In the genomic region with DNA sequence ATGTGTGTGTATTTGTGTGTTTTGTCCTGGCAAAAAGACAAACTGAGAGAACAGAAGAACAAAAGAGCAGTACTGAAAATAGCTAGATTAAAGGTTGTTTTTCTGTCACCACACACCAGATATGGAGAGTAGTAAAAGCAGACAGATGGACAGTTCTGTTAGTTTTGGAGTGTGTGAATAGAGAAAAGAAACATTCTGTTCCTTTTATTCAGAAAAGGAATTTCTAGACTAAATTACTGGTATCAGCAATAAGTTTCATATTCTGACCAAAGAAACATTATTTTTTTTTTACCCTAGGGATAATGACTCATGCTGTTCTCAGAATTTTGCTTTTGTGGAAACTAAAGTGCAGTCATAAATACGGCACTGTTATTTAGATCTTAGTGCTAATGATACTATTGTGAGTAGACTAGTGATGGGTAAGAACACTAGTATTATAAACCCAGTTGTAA, we compare ENCODE assay signal across 8 cellular contexts. TPM values are rescaled to one million over a fixed set of nuclear protein-coding genes. Genes with fewer than 3 reads are reported as not detected.
DNase-seq lines count a peak whose midpoint lies in the region; ATAC-seq, FAIRE-seq and TF ChIP-seq lines count a peak whose summit lies in the region.

No MANE protein-coding gene starts in this region.

- no peak overlapping the region for H3K27ac Mint-ChIP-seq in stimulated activated effector memory CD8-positive, alpha-beta T cell treated with anti-CD3 and anti-CD28 coated beads, Interleukin-12 subunit alpha, Interleukin-12 subunit beta, amount 100 ng/mL, for 72 hours

- no peak overlapping the region for H2AFZ ChIP-seq in endothelial cell of umbilical vein (ENCODE audit: low read depth, low read length)

- DNase-seq in AG10803 (ENCODE audit: low read depth), result peak; percentile 44
- peak; percentile 77 for DNase-seq in endothelial cell of umbilical vein (ENCODE audit: low read depth, low spot score)
- DNase-seq in stimulated activated effector memory CD8-positive, alpha-beta T cell treated with anti-CD3 and anti-CD28 coated beads, Interleukin-12 subunit alpha, Interleukin-12 subunit beta, amount 100 ng/mL, for 72 hours (ENCODE audit: low spot score in 2 of 2), result no peak
- DNase-seq in stimulated activated CD4-positive, alpha-beta T cell treated with anti-CD3 and anti-CD28 coated beads, Interleukin-2, amount 100 ng/mL, for 24 hours, result no peak
- no peak for DNase-seq in NCI-H748 (lab: John Stamatoyannopoulos, UW; ENCODE audit: unreplicated experiment)
- DNase-seq in urothelium cell line (ENCODE audit: low spot score), result no peak

- H3K9me1 ChIP-seq in endothelial cell of umbilical vein (replicated peaks; ENCODE audit: control insufficient read depth, extremely low read depth, insufficient read depth, low read length), result no peaks in the 10 kb centered on the region

- no peak overlapping the region for H3K4me3 Mint-ChIP-seq in stimulated activated effector memory CD8-positive, alpha-beta T cell treated with anti-CD3 and anti-CD28 coated beads, Interleukin-12 subunit alpha, Interleukin-12 subunit beta, amount 100 ng/mL, for 72 hours

- peaks cover 5% of the 10 kb centered on the region for H4K20me1 ChIP-seq in endothelial cell of umbilical vein (replicated peaks; ENCODE audit: control insufficient read depth, extremely low read depth, insufficient read depth, low read length)

- peaks cover 17% of the 10 kb centered on the region for H3K4me1 ChIP-seq in endothelial cell of umbilical vein (ENCODE audit: control insufficient read depth, extremely low read depth, insufficient read depth, low read length)

- no peak for TF ChIP-seq POLR2A in endothelial cell of umbilical vein (IDR thresholded peaks at IDR 0.05; ENCODE audit: low read depth, low read length)

- TF ChIP-seq CTCF in AG10803 (conservative IDR thresholded peaks at IDR 0.05; ENCODE audit: low read length) (no peak), endothelial cell of umbilical vein (IDR thresholded peaks at IDR 0.05; ENCODE audit: extremely low read depth in 1 of 2, insufficient read depth in 1 of 2, low read depth in 1 of 2, low read length in 2 of 2) (no peak)

- peaks cover 19% of the 10 kb centered on the region for H3K4me1 Mint-ChIP-seq in stimulated activated effector memory CD8-positive, alpha-beta T cell treated with anti-CD3 and anti-CD28 coated beads, Interleukin-12 subunit alpha, Interleukin-12 subunit beta, amount 100 ng/mL, for 72 hours

- H3K27me3 ChIP-seq in endothelial cell of umbilical vein (ENCODE audit: control insufficient read depth in 2 of 2, insufficient read depth in 2 of 2, low read length in 2 of 2), result no peaks in the 10 kb centered on the region

- intact Hi-C loops in endothelial cell of umbilical vein (cut with micrococcal nuclease), result loop anchor here (2.0 kb wide), 1 partner anchor 32 kb away; the partner anchor contains the start of gene PIK3CA

- H3K9me3 ChIP-seq in endothelial cell of umbilical vein (replicated peaks; ENCODE audit: control insufficient read depth, insufficient read depth, low read length), result no peaks in the 10 kb centered on the region

- CTCF ChIA-PET in endothelial cell of umbilical vein (lab: Charles Lee), result interaction anchor here (1.2 to 1.3 kb wide), 2 partner anchors 9 to 15 kb away, joined by 3 read pairs; no protein-coding TSS in a partner anchor

- POLR2A ChIA-PET in endothelial cell of umbilical vein (lab: Charles Lee), result no interaction called here

- ATAC-seq in GM21360 (IDR thresholded peaks at IDR 0.05; ENCODE audit: unreplicated experiment), result peak; percentile 64
- peak; percentile 47 for ATAC-seq in HG03575 (IDR thresholded peaks at IDR 0.05; ENCODE audit: extremely low read depth, insufficient number of reproducible peaks, low FRiP score, unreplicated experiment)
- ATAC-seq in stimulated activated effector memory CD8-positive, alpha-beta T cell treated with anti-CD3 and anti-CD28 coated beads, Interleukin-12 subunit alpha, Interleukin-12 subunit beta, amount 100 ng/mL, for 72 hours, result peak; percentile 95

- H3K36me3 Mint-ChIP-seq in stimulated activated effector memory CD8-positive, alpha-beta T cell treated with anti-CD3 and anti-CD28 coated beads, Interleukin-12 subunit alpha, Interleukin-12 subunit beta, amount 100 ng/mL, for 72 hours, result no peaks in the 10 kb centered on the region

- dilution Hi-C loops in endothelial cell of umbilical vein (cut with MboI; ENCODE audit: extremely low pct_ligation_motif_present, low sequenced_read_pairs), result no loop called here

- H3K4me3 ChIP-seq in AG10803 (ENCODE audit: low read length) (no peak overlapping the region), endothelial cell of umbilical vein (replicated peaks in 1 of 3; ENCODE audit: insufficient read depth in 1 of 3, low read depth in 1 of 3, low read length in 3 of 3) (no peak overlapping the region)

- H3K27ac ChIP-seq in endothelial cell of umbilical vein (ENCODE audit: insufficient read depth, low read depth, low read length), result peak overlapping the region; percentile 43

- FAIRE-seq in endothelial cell of umbilical vein (lab: Jason Lieb, UNC) (no peak), urothelium cell line (lab: Jason Lieb, UNC) (no peak)

- H3K9me3 Mint-ChIP-seq in stimulated activated effector memory CD8-positive, alpha-beta T cell treated with anti-CD3 and anti-CD28 coated beads, Interleukin-12 subunit alpha, Interleukin-12 subunit beta, amount 100 ng/mL, for 72 hours, result no peaks in the 10 kb centered on the region

- no peak overlapping the region for H3K9ac ChIP-seq in endothelial cell of umbilical vein (replicated peaks; ENCODE audit: extremely low read depth, insufficient read depth, low read length)

- no peaks in the 10 kb centered on the region for H3K36me3 ChIP-seq in endothelial cell of umbilical vein (ENCODE audit: control insufficient read depth in 2 of 2, extremely low read depth in 1 of 2, insufficient read depth in 2 of 2, low read length in 2 of 2)

- no TSS peak for BruUV-seq in endothelial cell of umbilical vein (replicated peaks; lab: Mats Ljungman, UMichigan)

- H3K4me2 ChIP-seq in endothelial cell of umbilical vein (ENCODE audit: insufficient read depth, low read length), result peak overlapping the region; percentile 52

- peaks cover 37% of the 10 kb centered on the region for H3K79me2 ChIP-seq in endothelial cell of umbilical vein (ENCODE audit: control insufficient read depth, insufficient read depth, low read length)

TF ChIP-seq in endothelial cell of umbilical vein, 7 proteins besides CTCF, POLR2A, EP300 and RAD21:
- TF ChIP-seq MYC (IDR thresholded peaks at IDR 0.05; ENCODE audit: low read depth, low read length), result no peak
- no peak for TF ChIP-seq POLR2AphosphoS5 (IDR thresholded peaks at IDR 0.05; ENCODE audit: insufficient read depth, low read depth, low read length)
- TF ChIP-seq EZH2 (IDR thresholded peaks at IDR 0.05; ENCODE audit: borderline replicate concordance, low read depth, low read length, severe bottlenecking), result no peak
- TF ChIP-seq, protein P1, sequence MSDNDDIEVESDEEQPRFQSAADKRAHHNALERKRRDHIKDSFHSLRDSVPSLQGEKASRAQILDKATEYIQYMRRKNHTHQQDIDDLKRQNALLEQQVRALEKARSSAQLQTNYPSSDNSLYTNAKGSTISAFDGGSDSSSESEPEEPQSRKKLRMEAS (IDR thresholded peaks at IDR 0.05; ENCODE audit: insufficient read depth, insufficient read length), result no peak
- peak; percentile 75 for TF ChIP-seq FOS (IDR thresholded peaks at IDR 0.05; ENCODE audit: borderline replicate concordance, insufficient read depth, low read length)
- peak; percentile 18 for TF ChIP-seq JUN (IDR thresholded peaks at IDR 0.05; ENCODE audit: borderline replicate concordance, insufficient read depth, insufficient read length, low read depth)
- no peak for TF ChIP-seq GATA2 (IDR thresholded peaks at IDR 0.05; ENCODE audit: insufficient read depth, insufficient read length, low read depth, low read length)

RNA-seq across cellular contexts. Expression of gene PIK3CA, which starts 32.9 kb away (rescaled TPM):
- 25.6 and 25.8 TPM in 2 replicates for total RNA-seq in endothelial cell of umbilical vein
- polyA plus RNA-seq in endothelial cell of umbilical vein, result 2.8 and 4.2 TPM in 2 replicates
- 6.0 and 6.7 TPM in 2 replicates for polyA plus RNA-seq in endothelial cell of umbilical vein (2011; cell fraction: cytosol; rRNA removed)
- polyA plus RNA-seq in endothelial cell of umbilical vein (2011; cell fraction: nucleus; rRNA removed), result 12.6 and 13.3 TPM in 2 replicates
- 14.9 and 19.1 TPM in 2 replicates for polyA plus RNA-seq in endothelial cell of umbilical vein (2012)
- polyA minus RNA-seq in endothelial cell of umbilical vein, result 14.0 and 17.9 TPM in 2 replicates
- polyA minus RNA-seq in endothelial cell of umbilical vein (2011; cell fraction: cytosol; rRNA and poly(A)+ RNA removed), result 9.6 TPM
- 18.0 and 19.8 TPM in 2 replicates for polyA minus RNA-seq in endothelial cell of umbilical vein (2011; cell fraction: nucleus; rRNA and poly(A)+ RNA removed)

Comparison
In these comparisons a context has a peak if more than half of its experiments do, and no peak if none do; other contexts are left out.
1. DNase-seq: peak in AG10803 (single experiment) and endothelial cell of umbilical vein (single experiment); none in stimulated activated effector memory CD8-positive, alpha-beta T cell treated with anti-CD3 and anti-CD28 coated beads, Interleukin-12 subunit alpha, Interleukin-12 subunit beta, amount 100 ng/mL, for 72 hours (0 of 2), stimulated activated CD4-positive, alpha-beta T cell treated with anti-CD3 and anti-CD28 coated beads, Interleukin-2, amount 100 ng/mL, for 24 hours (0 of 2), NCI-H748 (single experiment) and urothelium cell line (single experiment).
2. Peak in every context shown above with its lines, with median percentiles within 50 percentile points of each other: ATAC-seq.